In the genomic region with DNA sequence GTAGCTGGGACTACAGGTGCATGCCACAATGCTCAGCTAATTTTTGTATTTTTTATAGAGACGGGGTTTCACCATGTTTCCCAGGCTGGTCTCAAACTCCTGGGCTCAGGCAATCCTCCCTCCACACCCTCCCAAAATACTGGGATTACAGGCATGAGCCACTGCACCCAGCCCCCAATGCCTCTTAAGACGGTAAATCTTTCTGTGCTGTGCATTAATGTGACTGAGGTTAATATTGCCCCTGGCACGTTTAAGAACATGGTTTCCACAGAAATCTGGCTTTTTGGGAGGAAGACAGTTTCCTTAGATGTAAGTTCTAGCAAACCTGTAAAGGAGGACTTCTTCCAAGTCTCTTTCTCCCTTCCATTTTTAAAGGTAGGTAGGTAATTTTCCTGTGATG, we compare ENCODE assay signal across 3 cellular contexts.
"Had no signal": no experiment of that assay in that cellular context is flagged by ENCODE, and none has a peak within 500 bp of the region (broad histone marks: within the 10 kb centered on the region; RNA-seq: fewer than 3 reads in every experiment).

No MANE protein-coding gene starts in this region.

- DNase-seq: GDM1, GF-D8 had no signal

- H3K4me3 ChIP-seq: GM12878 had no signal
